ENCODE assay signal across 22 cellular contexts in genomic region chr15:66241886-66242285, GRCh38. TPM values are rescaled to one million over a fixed set of nuclear protein-coding genes. Genes with fewer than 3 reads are reported as not detected.
DNase-seq lines count a peak whose midpoint lies in the region; ATAC-seq, FAIRE-seq and TF ChIP-seq lines count a peak whose summit lies in the region.
"Had no signal": no experiment of that assay in that cellular context is flagged by ENCODE, and none has a peak within 500 bp of the region (broad histone marks: within the 10 kb centered on the region; RNA-seq: fewer than 3 reads in every experiment).

No MANE protein-coding gene starts in this region.

- BruUV-seq in K562 (replicated peaks; lab: Mats Ljungman, UMichigan): no TSS peak

- H3K9me3 ChIP-seq in DOHH2 (ENCODE audit: control insufficient read depth, insufficient read depth, low read length): no peaks in the 10 kb centered on the region
- no peaks in the 10 kb centered on the region for H3K9me3 ChIP-seq in K562 (replicated peaks; ENCODE audit: control insufficient read depth, insufficient read depth, low read depth, low read length)
- peaks cover 3% of the 10 kb centered on the region for H3K9me3 ChIP-seq in trophoblast cell (ENCODE audit: insufficient read depth, low read depth, low read length)
- no peaks in the 10 kb centered on the region for H3K9me3 ChIP-seq in mesenchymal stem cell (ENCODE audit: control insufficient read depth, low read length)
- H3K9me3 ChIP-seq: BE2C had no signal

- H3K9me1 ChIP-seq in K562 (ENCODE audit: control insufficient read depth, insufficient read depth, low read length): no peaks in the 10 kb centered on the region

- no peak overlapping the region for H4K12ac ChIP-seq in trophoblast cell (ENCODE audit: low read depth, low read length)

- no peaks in the 10 kb centered on the region for H3K9me2 ChIP-seq in DOHH2 (replicated peaks; ENCODE audit: control insufficient read depth, low read length)

- CTCF ChIA-PET in K562 (lab: Yijun Ruan, JAX; ENCODE audit: low intra/inter-chr PET ratio): no interaction called here

- H3K79me1 ChIP-seq in trophoblast cell (ENCODE audit: low read length) (no peaks in the 10 kb centered on the region), mesenchymal stem cell (replicated peaks; ENCODE audit: low read length, poor library complexity, severe bottlenecking) (no peaks in the 10 kb centered on the region)

- H3F3A ChIP-seq in DOHH2 (ENCODE audit: control insufficient read depth, insufficient read depth): no peaks in the 10 kb centered on the region

- peaks cover 6% of the 10 kb centered on the region for H4K20me1 ChIP-seq in DOHH2 (ENCODE audit: control insufficient read depth, insufficient read depth, low read depth, low read length)
- no peaks in the 10 kb centered on the region; the same call in 1 of the 2 replicates for H4K20me1 ChIP-seq in K562 (replicated peaks; ENCODE audit: control insufficient read depth, insufficient read depth, low read length)

- no peak for TF ChIP-seq RAD21 in K562 (CRISPR knock-in tag; conservative IDR thresholded peaks at IDR 0.05 in 1 of 2, IDR thresholded peaks at IDR 0.05 in 1 of 2)

- intact Hi-C loops in K562 (cut with micrococcal nuclease): no loop called here

- no peak for FAIRE-seq in K562 (lab: Jason Lieb, UNC)
- FAIRE-seq: G401.6, GM19239, HepG2 had no signal

- H2BK5ac ChIP-seq in trophoblast cell (ENCODE audit: low read depth, low read length, poor library complexity) (no peak overlapping the region), mesenchymal stem cell (ENCODE audit: low read depth, low read length, poor library complexity, severe bottlenecking) (no peak overlapping the region)

- peak overlapping the region; percentile 55 for H3K4me2 ChIP-seq in DOHH2 (ENCODE audit: low read length)
- H3K4me2 ChIP-seq in K562 (ENCODE audit: insufficient read depth, low read length): no peak overlapping the region
- no peak overlapping the region for H3K4me2 ChIP-seq in trophoblast cell (ENCODE audit: low read length)
- H3K4me2 ChIP-seq in mesenchymal stem cell (ENCODE audit: low read length, poor library complexity, severe bottlenecking): no peak overlapping the region

- POLR2A ChIA-PET in K562 (lab: Yijun Ruan, JAX): no interaction called here

- TF ChIP-seq POLR2A in K562 (conservative IDR thresholded peaks at IDR 0.05): no peak

- peaks cover 79% of the 10 kb centered on the region for H3K36me3 ChIP-seq in DOHH2 (ENCODE audit: control insufficient read depth, low read length)
- no peaks in the 10 kb centered on the region for H3K36me3 ChIP-seq in K562 (ENCODE audit: control insufficient read depth, insufficient read depth, low read length)
- no peaks in the 10 kb centered on the region for H3K36me3 ChIP-seq in trophoblast cell (ENCODE audit: control insufficient read depth in 1 of 2, insufficient read depth in 2 of 2, low read length in 2 of 2)
- H3K36me3 ChIP-seq in mesenchymal stem cell (ENCODE audit: control insufficient read depth in 1 of 2, insufficient read depth in 2 of 2, low read depth in 1 of 2, low read length in 2 of 2): no peaks in the 10 kb centered on the region
- H3K36me3 ChIP-seq: BE2C had no signal

- H3K4me1 ChIP-seq in DOHH2 (ENCODE audit: control insufficient read depth, low read length) (peaks cover 56% of the 10 kb centered on the region), K562 (replicated peaks in 1 of 2; ENCODE audit: control insufficient read depth in 2 of 2, insufficient read depth in 2 of 2, low read length in 2 of 2) (peaks cover 3 to 7% of the 10 kb centered on the region in 2 experiments; a peak in 3 of 5 replicates), trophoblast cell (ENCODE audit: control insufficient read depth in 1 of 2, insufficient read depth in 2 of 2, low read length in 2 of 2) (no peaks in the 10 kb centered on the region), mesenchymal stem cell (ENCODE audit: control insufficient read depth, insufficient read depth, low read depth, low read length) (peaks cover 3% of the 10 kb centered on the region)
- H3K4me1 ChIP-seq: BE2C had no signal

- H2BK12ac ChIP-seq in trophoblast cell (ENCODE audit: low read length) (no peak overlapping the region), mesenchymal stem cell (ENCODE audit: low read length in 2 of 2) (no peak overlapping the region)

- no peak overlapping the region for H4K8ac ChIP-seq in trophoblast cell (ENCODE audit: low read depth, low read length)
- H4K8ac ChIP-seq in mesenchymal stem cell (ENCODE audit: low read length): no peak overlapping the region

- H3K18ac ChIP-seq in trophoblast cell (ENCODE audit: low read length) (no peak overlapping the region), mesenchymal stem cell (ENCODE audit: low read depth in 1 of 2, low read length in 2 of 2) (no peak overlapping the region)

- H2AFZ ChIP-seq in K562 (ENCODE audit: low read depth, low read length) (no peak overlapping the region), trophoblast cell (ENCODE audit: insufficient read depth, low read length, poor library complexity) (no peak overlapping the region), mesenchymal stem cell (ENCODE audit: low read depth, low read length) (no peak overlapping the region)
- H2AFZ ChIP-seq: GM23248 had no signal

- H3K14ac ChIP-seq in trophoblast cell (ENCODE audit: low read length) (no peak overlapping the region), mesenchymal stem cell (ENCODE audit: low read length in 2 of 2) (no peak overlapping the region)

- H2AK5ac ChIP-seq in trophoblast cell (ENCODE audit: low read length) (no peak overlapping the region), mesenchymal stem cell (ENCODE audit: low read length, severe bottlenecking) (no peak overlapping the region)

- WGBS in K562 (ENCODE audit: insufficient coverage, low coverage, missing lambda C conversion rate): 4% methylated on average over 2 of the region's 2 CpGs
- WGBS in trophoblast cell (ENCODE audit: extremely low coverage, insufficient coverage, insufficient read length): no CpG with 5 or more reads among the region's 2 CpGs
- 67% methylated on average over 2 of the region's 2 CpGs for WGBS in mesenchymal stem cell

- H3K9ac ChIP-seq in K562 (ENCODE audit: insufficient read depth in 1 of 2, low read depth in 2 of 2, low read length in 2 of 2): no peak overlapping the region
- H3K9ac ChIP-seq in trophoblast cell (ENCODE audit: low read length): no peak overlapping the region
- H3K9ac ChIP-seq in mesenchymal stem cell (ENCODE audit: low read length): no peak overlapping the region
- H3K9ac ChIP-seq: GM23248 had no signal

- no peak overlapping the region for H2BK15ac ChIP-seq in mesenchymal stem cell (ENCODE audit: low read depth, poor library complexity, severe bottlenecking)

- DNase-seq in K562 (ENCODE audit: extremely low read depth in 1 of 4, low spot score in 3 of 4) (no peak), epithelial cell of esophagus (ENCODE audit: low read depth) (peak; percentile 54), trophoblast cell (no peak), SW 1271 (lab: John Stamatoyannopoulos, UW) (no peak), mesenchymal stem cell (no peak)
- DNase-seq: ACHN; BE2C; C1 segment of cervical spinal cord; CD4-positive, CD25-positive, alpha-beta regulatory T cell; CD8-positive, alpha-beta memory T cell; COR-L47; DMS 273 treated with DMSO at 0.1 percent for 48 hours; DMS53; DND-41; GM23248; H9; KG1 had no signal

- H3K23ac ChIP-seq in trophoblast cell (ENCODE audit: low read length): peak overlapping the region; percentile 55
- no peak overlapping the region for H3K23ac ChIP-seq in mesenchymal stem cell (ENCODE audit: low read length in 2 of 2)

- H3K4me3 ChIP-seq in DOHH2 (ENCODE audit: low read length): peak overlapping the region; percentile 48
- H3K4me3 ChIP-seq in K562: no peak overlapping the region
- H3K4me3 ChIP-seq in epithelial cell of esophagus (ENCODE audit: low read length): no peak overlapping the region
- H3K4me3 ChIP-seq in trophoblast cell (ENCODE audit: low read depth, low read length): no peak overlapping the region
- no peak overlapping the region for H3K4me3 ChIP-seq in mesenchymal stem cell (ENCODE audit: insufficient read depth in 1 of 2, low read depth in 1 of 2, low read length in 2 of 2)
- H3K4me3 ChIP-seq: GM23248 had no signal

- H4K91ac ChIP-seq in trophoblast cell (ENCODE audit: low read depth, low read length) (no peak overlapping the region), mesenchymal stem cell (ENCODE audit: low read length) (no peak overlapping the region)

- H3K4ac ChIP-seq in trophoblast cell (ENCODE audit: low read depth, low read length) (no peak overlapping the region), mesenchymal stem cell (ENCODE audit: low read depth in 1 of 2, low read length in 2 of 2) (no peak overlapping the region)

- H2BK120ac ChIP-seq in trophoblast cell (ENCODE audit: insufficient read depth, low read length, poor library complexity) (no peak overlapping the region), mesenchymal stem cell (ENCODE audit: low read depth, low read length) (no peak overlapping the region)

- TF ChIP-seq CTCF in DOHH2 (IDR thresholded peaks at IDR 0.05; ENCODE audit: low read depth, low read length, poor library complexity, severe bottlenecking): no peak
- no peak for TF ChIP-seq CTCF in K562 (IDR thresholded peaks at IDR 0.05 in 2 of 3, conservative IDR thresholded peaks at IDR 0.05 in 1 of 3; ENCODE audit: insufficient read depth in 2 of 3, low read depth in 1 of 3, low read length in 3 of 3)
- TF ChIP-seq CTCF in epithelial cell of esophagus (IDR thresholded peaks at IDR 0.05; ENCODE audit: insufficient read depth, low read depth, low read length, missing control alignments): no peak

- H3K27ac ChIP-seq in DOHH2 (ENCODE audit: low read depth, low read length): peak overlapping the region; percentile 26; the same call in 1 of the 2 replicates
- no peak overlapping the region for H3K27ac ChIP-seq in K562 (ENCODE audit: extremely low read depth, low read depth, low read length)
- H3K27ac ChIP-seq in trophoblast cell (ENCODE audit: low read depth, low read length): no peak overlapping the region
- no peak overlapping the region for H3K27ac ChIP-seq in mesenchymal stem cell (ENCODE audit: low read length, poor library complexity, severe bottlenecking)
- H3K27ac ChIP-seq: GM23248 had no signal

- ATAC-seq in K562 (no peak), HG03135 (IDR thresholded peaks at IDR 0.05; ENCODE audit: unreplicated experiment) (no peak)
- ATAC-seq: HepG2 had no signal

- H3K79me2 ChIP-seq in DOHH2 (ENCODE audit: control insufficient read depth, low read length) (peaks cover 99% of the 10 kb centered on the region), K562 (ENCODE audit: control insufficient read depth, insufficient read depth, low read length) (no peaks in the 10 kb centered on the region), trophoblast cell (ENCODE audit: control insufficient read depth, insufficient read depth, low read length, poor library complexity) (no peaks in the 10 kb centered on the region)

- H3K27me3 ChIP-seq in DOHH2 (ENCODE audit: control insufficient read depth, low read length) (no peaks in the 10 kb centered on the region), K562 (ENCODE audit: control insufficient read depth in 2 of 2, insufficient read depth in 2 of 2, low read length in 2 of 2) (peaks cover 12 to 59% of the 10 kb centered on the region in 2 experiments), trophoblast cell (ENCODE audit: insufficient read depth, low read length) (no peaks in the 10 kb centered on the region), mesenchymal stem cell (ENCODE audit: control insufficient read depth in 1 of 2, insufficient read depth in 1 of 2, low read length in 2 of 2) (peaks cover 69 to 76% of the 10 kb centered on the region in 2 experiments)
- H3K27me3 ChIP-seq: BE2C had no signal

- no peak for TF ChIP-seq EP300 in K562 (IDR thresholded peaks at IDR 0.05; ENCODE audit: low read length)

- in situ Hi-C loops in K562 (cut with MboI): no loop called here

RNA-seq across cellular contexts. Expression of gene MEGF11, which starts 11.7 kb away (rescaled TPM):
- 0.26 TPM in 1 of 2 replicates, not detected in the other for total RNA-seq in K562 (2011; cell fraction: chromatin; rRNA removed; ENCODE audit: low replicate concordance)
- 0.66 TPM in 1 of 2 replicates, not detected in the other for total RNA-seq in K562 (2011; cell fraction: nucleolus; rRNA removed)
- total RNA-seq in K562 (2011; cell fraction: nucleoplasm; rRNA removed): 0.46 TPM in 1 of 2 replicates, not detected in the other
- total RNA-seq in K562 (2014; rRNA removed) (not detected in 2 replicates), K562 (2014; rRNA removed; fragmentation: Illumina TruSeq; extraction: Trizol) (not detected in 2 replicates), K562 (2015; rRNA removed; fragmentation: Illumina TruSeq; extraction: Trizol) (not detected in 2 replicates), K562 (2021) (not detected in 2 replicates)
- polyA plus RNA-seq in K562 (2011; rRNA removed) (not detected in 2 replicates), K562 (2014; fragmentation: Illumina TruSeq; extraction: Trizol) (not detected in 2 replicates), K562 (2014; fragmentation: Nextera tagmentation; extraction: Ambion mirVana) (under 1 TPM; 0.06 to 0.20 TPM), K562 (2014; rRNA removed) (0.23 TPM in 1 of 2 replicates, not detected in the other)
- 0.18 TPM in 1 of 2 replicates, not detected in the other for polyA plus RNA-seq in K562 (2011; cell fraction: cytosol; rRNA removed)
- not detected in 2 replicates for polyA plus RNA-seq in K562 (2011; cell fraction: nucleus; rRNA removed)
- polyA plus RNA-seq in K562 (2012): 0.44 and 1.9 TPM in 2 replicates
- not detected in 2 replicates for polyA minus RNA-seq in K562 (2011; rRNA and poly(A)+ RNA removed)
- not detected in 2 replicates for polyA minus RNA-seq in K562 (2011; cell fraction: cytosol; rRNA and poly(A)+ RNA removed)
- 0.44 TPM in 1 of 2 replicates, not detected in the other for polyA minus RNA-seq in K562 (2011; cell fraction: nucleus; rRNA and poly(A)+ RNA removed)
- polyA plus RNA-seq in trophoblast cell (2013): 0.01 and 0.10 TPM in 2 replicates
- not detected for polyA plus RNA-seq in mesenchymal stem cell (2013, experiment 1 of 2)
- polyA plus RNA-seq in mesenchymal stem cell (2013, experiment 2 of 2): not detected
- total RNA-seq: CD4-positive, CD25-positive, alpha-beta regulatory T cell; CD8-positive, alpha-beta memory T cell; GM23248; HepG2 had no signal
- polyA plus RNA-seq: CD8-positive, alpha-beta memory T cell; HepG2 had no signal

RNA-seq across cellular contexts. Expression of gene DIS3L, which starts 51.5 kb away (rescaled TPM):
- 20.0 and 41.6 TPM in 2 replicates for total RNA-seq in K562 (2011; cell fraction: chromatin; rRNA removed; ENCODE audit: low replicate concordance)
- total RNA-seq in K562 (2011; cell fraction: nucleolus; rRNA removed): 15.7 and 16.5 TPM in 2 replicates
- 16.1 and 17.0 TPM in 2 replicates for total RNA-seq in K562 (2011; cell fraction: nucleoplasm; rRNA removed)
- total RNA-seq in K562 (2014; rRNA removed): 11.8 and 16.2 TPM in 2 replicates
- 25.0 and 25.4 TPM in 2 replicates for total RNA-seq in K562 (2014; rRNA removed; fragmentation: Illumina TruSeq; extraction: Trizol)
- 25.4 and 25.6 TPM in 2 replicates for total RNA-seq in K562 (2015; rRNA removed; fragmentation: Illumina TruSeq; extraction: Trizol)
- total RNA-seq in K562 (2021): 16.6 and 16.9 TPM in 2 replicates
- polyA plus RNA-seq in K562 (2011; rRNA removed): 19.8 and 34.6 TPM in 2 replicates
- polyA plus RNA-seq in K562 (2011; cell fraction: cytosol; rRNA removed): 6.5 and 11.5 TPM in 2 replicates
- 7.7 and 9.5 TPM in 2 replicates for polyA plus RNA-seq in K562 (2011; cell fraction: nucleus; rRNA removed)
- polyA plus RNA-seq in K562 (2012): 13.2 and 20.8 TPM in 2 replicates
- polyA plus RNA-seq in K562 (2014; fragmentation: Illumina TruSeq; extraction: Trizol): 16.4 and 19.4 TPM in 2 replicates
- 1 to 10 TPM; 5.9 to 6.4 TPM for polyA plus RNA-seq in K562 (2014; fragmentation: Nextera tagmentation; extraction: Ambion mirVana)
- 15.1 and 15.3 TPM in 2 replicates for polyA plus RNA-seq in K562 (2014; rRNA removed)
- 77.1 and 80.9 TPM in 2 replicates for polyA minus RNA-seq in K562 (2011; rRNA and poly(A)+ RNA removed)
- polyA minus RNA-seq in K562 (2011; cell fraction: cytosol; rRNA and poly(A)+ RNA removed): 9.5 and 21.1 TPM in 2 replicates
- polyA minus RNA-seq in K562 (2011; cell fraction: nucleus; rRNA and poly(A)+ RNA removed): 11.8 and 20.4 TPM in 2 replicates
- 6.3 and 6.5 TPM in 2 replicates for polyA plus RNA-seq in trophoblast cell (2013)
- polyA plus RNA-seq in mesenchymal stem cell (2013, experiment 1 of 2): 8.3 TPM
- 7.3 TPM for polyA plus RNA-seq in mesenchymal stem cell (2013, experiment 2 of 2)
